ENCODE assay signal across 1 cellular context in genomic region chr16:85446846-85447656, GRCh38.
A peak's percentile ranks its signal among the peaks of the same experiment; 100 is the strongest.
TF ChIP-seq lines count a peak whose summit lies in the region.

No MANE protein-coding gene starts in this region.

TF ChIP-seq in HepG2, 621 proteins besides CTCF, POLR2A, EP300 and RAD21 (continued from another document):
- TF ChIP-seq, protein P1, sequence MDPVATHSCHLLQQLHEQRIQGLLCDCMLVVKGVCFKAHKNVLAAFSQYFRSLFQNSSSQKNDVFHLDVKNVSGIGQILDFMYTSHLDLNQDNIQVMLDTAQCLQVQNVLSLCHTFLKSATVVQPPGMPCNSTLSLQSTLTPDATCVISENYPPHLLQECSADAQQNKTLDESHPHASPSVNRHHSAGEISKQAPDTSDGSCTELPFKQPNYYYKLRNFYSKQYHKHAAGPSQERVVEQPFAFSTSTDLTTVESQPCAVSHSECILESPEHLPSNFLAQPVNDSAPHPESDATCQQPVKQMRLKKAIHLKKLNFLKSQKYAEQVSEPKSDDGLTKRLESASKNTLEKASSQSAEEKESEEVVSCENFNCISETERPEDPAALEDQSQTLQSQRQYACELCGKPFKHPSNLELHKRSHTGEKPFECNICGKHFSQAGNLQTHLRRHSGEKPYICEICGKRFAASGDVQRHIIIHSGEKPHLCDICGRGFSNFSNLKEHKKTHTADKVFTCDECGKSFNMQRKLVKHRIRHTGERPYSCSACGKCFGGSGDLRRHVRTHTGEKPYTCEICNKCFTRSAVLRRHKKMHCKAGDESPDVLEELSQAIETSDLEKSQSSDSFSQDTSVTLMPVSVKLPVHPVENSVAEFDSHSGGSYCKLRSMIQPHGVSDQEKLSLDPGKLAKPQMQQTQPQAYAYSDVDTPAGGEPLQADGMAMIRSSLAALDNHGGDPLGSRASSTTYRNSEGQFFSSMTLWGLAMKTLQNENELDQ (CRISPR knock-in tag; IDR thresholded peaks at IDR 0.05; ENCODE audit: borderline replicate concordance) = no peak
- TF ChIP-seq ETS1 (CRISPR knock-in tag; IDR thresholded peaks at IDR 0.05) (no peak), TP53 (CRISPR knock-in tag; conservative IDR thresholded peaks at IDR 0.05) (no peak), DPF2 (CRISPR knock-in tag; IDR thresholded peaks at IDR 0.05; ENCODE audit: borderline replicate concordance, low read depth) (no peak), ZNF557 (CRISPR knock-in tag; IDR thresholded peaks at IDR 0.05) (0 out of 2 replicates have a peak, but pooled peaks have one; percentile 25), ZNF589 (CRISPR knock-in tag; conservative IDR thresholded peaks at IDR 0.05) (no peak), HNRNPLL (IDR thresholded peaks at IDR 0.05; ENCODE audit: low read depth, low read length, poor library complexity, severe bottlenecking) (peak; percentile 6), SMC3 (IDR thresholded peaks at IDR 0.05; ENCODE audit: low read length) (0 out of 2 replicates have a peak, but pooled peaks have one; percentile 2), TCF7 (IDR thresholded peaks at IDR 0.05; ENCODE audit: low read depth) (no peak), SMARCE1 (IDR thresholded peaks at IDR 0.05; ENCODE audit: borderline replicate concordance) (no peak)
- TF ChIP-seq, protein P2, sequence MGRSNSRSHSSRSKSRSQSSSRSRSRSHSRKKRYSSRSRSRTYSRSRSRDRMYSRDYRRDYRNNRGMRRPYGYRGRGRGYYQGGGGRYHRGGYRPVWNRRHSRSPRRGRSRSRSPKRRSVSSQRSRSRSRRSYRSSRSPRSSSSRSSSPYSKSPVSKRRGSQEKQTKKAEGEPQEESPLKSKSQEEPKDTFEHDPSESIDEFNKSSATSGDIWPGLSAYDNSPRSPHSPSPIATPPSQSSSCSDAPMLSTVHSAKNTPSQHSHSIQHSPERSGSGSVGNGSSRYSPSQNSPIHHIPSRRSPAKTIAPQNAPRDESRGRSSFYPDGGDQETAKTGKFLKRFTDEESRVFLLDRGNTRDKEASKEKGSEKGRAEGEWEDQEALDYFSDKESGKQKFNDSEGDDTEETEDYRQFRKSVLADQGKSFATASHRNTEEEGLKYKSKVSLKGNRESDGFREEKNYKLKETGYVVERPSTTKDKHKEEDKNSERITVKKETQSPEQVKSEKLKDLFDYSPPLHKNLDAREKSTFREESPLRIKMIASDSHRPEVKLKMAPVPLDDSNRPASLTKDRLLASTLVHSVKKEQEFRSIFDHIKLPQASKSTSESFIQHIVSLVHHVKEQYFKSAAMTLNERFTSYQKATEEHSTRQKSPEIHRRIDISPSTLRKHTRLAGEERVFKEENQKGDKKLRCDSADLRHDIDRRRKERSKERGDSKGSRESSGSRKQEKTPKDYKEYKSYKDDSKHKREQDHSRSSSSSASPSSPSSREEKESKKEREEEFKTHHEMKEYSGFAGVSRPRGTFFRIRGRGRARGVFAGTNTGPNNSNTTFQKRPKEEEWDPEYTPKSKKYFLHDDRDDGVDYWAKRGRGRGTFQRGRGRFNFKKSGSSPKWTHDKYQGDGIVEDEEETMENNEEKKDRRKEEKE (IDR thresholded peaks at IDR 0.05) = no peak
- TF ChIP-seq, protein P3, sequence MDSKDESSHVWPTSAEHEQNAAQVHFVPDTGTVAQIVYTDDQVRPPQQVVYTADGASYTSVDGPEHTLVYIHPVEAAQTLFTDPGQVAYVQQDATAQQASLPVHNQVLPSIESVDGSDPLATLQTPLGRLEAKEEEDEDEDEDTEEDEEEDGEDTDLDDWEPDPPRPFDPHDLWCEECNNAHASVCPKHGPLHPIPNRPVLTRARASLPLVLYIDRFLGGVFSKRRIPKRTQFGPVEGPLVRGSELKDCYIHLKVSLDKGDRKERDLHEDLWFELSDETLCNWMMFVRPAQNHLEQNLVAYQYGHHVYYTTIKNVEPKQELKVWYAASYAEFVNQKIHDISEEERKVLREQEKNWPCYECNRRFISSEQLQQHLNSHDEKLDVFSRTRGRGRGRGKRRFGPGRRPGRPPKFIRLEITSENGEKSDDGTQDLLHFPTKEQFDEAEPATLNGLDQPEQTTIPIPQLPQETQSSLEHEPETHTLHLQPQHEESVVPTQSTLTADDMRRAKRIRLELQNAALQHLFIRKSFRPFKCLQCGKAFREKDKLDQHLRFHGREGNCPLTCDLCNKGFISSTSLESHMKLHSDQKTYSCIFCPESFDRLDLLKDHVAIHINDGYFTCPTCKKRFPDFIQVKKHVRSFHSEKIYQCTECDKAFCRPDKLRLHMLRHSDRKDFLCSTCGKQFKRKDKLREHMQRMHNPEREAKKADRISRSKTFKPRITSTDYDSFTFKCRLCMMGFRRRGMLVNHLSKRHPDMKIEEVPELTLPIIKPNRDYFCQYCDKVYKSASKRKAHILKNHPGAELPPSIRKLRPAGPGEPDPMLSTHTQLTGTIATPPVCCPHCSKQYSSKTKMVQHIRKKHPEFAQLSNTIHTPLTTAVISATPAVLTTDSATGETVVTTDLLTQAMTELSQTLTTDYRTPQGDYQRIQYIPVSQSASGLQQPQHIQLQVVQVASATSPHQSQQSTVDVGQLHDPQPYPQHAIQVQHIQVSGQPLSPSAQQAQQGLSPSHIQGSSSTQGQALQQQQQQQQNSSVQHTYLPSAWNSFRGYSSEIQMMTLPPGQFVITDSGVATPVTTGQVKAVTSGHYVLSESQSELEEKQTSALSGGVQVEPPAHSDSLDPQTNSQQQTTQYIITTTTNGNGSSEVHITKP (CRISPR knock-in tag; IDR thresholded peaks at IDR 0.05; ENCODE audit: low read depth) = no peak
- TF ChIP-seq, protein P4, sequence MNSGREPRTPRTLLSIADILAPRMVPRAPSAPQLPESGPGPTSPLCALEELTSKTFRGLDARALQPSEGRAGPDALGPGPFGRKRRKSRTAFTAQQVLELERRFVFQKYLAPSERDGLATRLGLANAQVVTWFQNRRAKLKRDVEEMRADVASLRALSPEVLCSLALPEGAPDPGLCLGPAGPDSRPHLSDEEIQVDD (CRISPR knock-in tag; IDR thresholded peaks at IDR 0.05; ENCODE audit: borderline replicate concordance) = no peak
